Comparison of ENCODE assay signal across 3 cellular contexts in the genomic region with DNA sequence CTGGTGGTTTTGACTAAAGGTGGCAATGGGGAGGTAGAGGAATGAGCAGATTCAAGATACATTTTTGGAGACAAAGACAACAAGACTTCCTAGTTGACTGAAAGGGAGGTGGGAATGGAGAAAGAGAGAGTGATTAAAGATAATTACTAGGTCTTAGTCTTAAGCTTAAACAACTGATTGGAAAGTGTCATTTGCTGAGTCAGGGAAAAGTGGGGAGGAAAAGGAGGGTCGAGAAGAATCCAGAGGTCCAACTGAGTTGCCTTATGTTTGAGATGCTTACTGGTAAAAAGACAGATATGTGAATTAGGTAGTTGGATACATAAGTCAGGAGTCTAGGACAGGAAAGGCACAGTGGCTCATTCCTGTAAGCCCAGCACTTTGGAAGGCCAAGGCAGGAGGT.
A peak's percentile ranks its signal among the peaks of the same experiment; 100 is the strongest.
TF ChIP-seq lines count a peak whose summit lies in the region.

No MANE protein-coding gene starts in this region.

TF ChIP-seq in HepG2, 621 proteins besides CTCF, POLR2A, EP300 and RAD21:
- TF ChIP-seq THYN1 (CRISPR knock-in tag; IDR thresholded peaks at IDR 0.05; ENCODE audit: borderline replicate concordance, low read depth) (no peak), IRX3 (CRISPR knock-in tag; IDR thresholded peaks at IDR 0.05; ENCODE audit: borderline replicate concordance, low read depth) (no peak), SOX6 (IDR thresholded peaks at IDR 0.05) (no peak), SOX6 (CRISPR knock-in tag; IDR thresholded peaks at IDR 0.05) (no peak), FOXM1 (CRISPR knock-in tag; IDR thresholded peaks at IDR 0.05) (no peak), ZNF30 (CRISPR knock-in tag; IDR thresholded peaks at IDR 0.05) (no peak), MAFK (conservative IDR thresholded peaks at IDR 0.05 in 1 of 2, IDR thresholded peaks at IDR 0.05 in 1 of 2; ENCODE audit: low read length in 2 of 2) (peak; percentile 89 to 95), ZNF850 (CRISPR knock-in tag; conservative IDR thresholded peaks at IDR 0.05) (no peak), ZNF670 (CRISPR knock-in tag; IDR thresholded peaks at IDR 0.05; ENCODE audit: borderline replicate concordance) (no peak), ZNF17 (CRISPR knock-in tag; IDR thresholded peaks at IDR 0.05) (no peak), SMARCE1 (IDR thresholded peaks at IDR 0.05; ENCODE audit: borderline replicate concordance) (no peak), SETDB1 (CRISPR knock-in tag; IDR thresholded peaks at IDR 0.05; ENCODE audit: borderline replicate concordance) (no peak), AHR (CRISPR knock-in tag; IDR thresholded peaks at IDR 0.05) (no peak), MAFF (IDR thresholded peaks at IDR 0.05; ENCODE audit: low read depth, low read length) (peak; percentile 94)

TF ChIP-seq in IMR-90, 13 proteins besides CTCF, POLR2A, EP300 and RAD21:
- TF ChIP-seq MAFK (IDR thresholded peaks at IDR 0.05; ENCODE audit: low read depth, low read length) (peak; percentile 92), SMC3 (IDR thresholded peaks at IDR 0.05; ENCODE audit: low read depth, low read length) (no peak)
TF ChIP-seq in IMR-90: peak in this region for 1.

TF ChIP-seq in H1, 55 proteins besides CTCF, POLR2A, EP300 and RAD21:
- TF ChIP-seq RXRA (IDR thresholded peaks at IDR 0.05; ENCODE audit: insufficient read depth, low read depth, low read length) (no peak), MAFK (IDR thresholded peaks at IDR 0.05; ENCODE audit: low read depth, low read length) (peak; percentile 61), JUN (IDR thresholded peaks at IDR 0.05; ENCODE audit: low read depth, low read length) (no peak), SIRT6 (IDR thresholded peaks at IDR 0.05; ENCODE audit: low read length) (no peak), EZH2 (IDR thresholded peaks at IDR 0.05; ENCODE audit: low read depth, low read length, severe bottlenecking) (no peak)
